27 cellular contexts compared by ENCODE assay signal in the genomic region with DNA sequence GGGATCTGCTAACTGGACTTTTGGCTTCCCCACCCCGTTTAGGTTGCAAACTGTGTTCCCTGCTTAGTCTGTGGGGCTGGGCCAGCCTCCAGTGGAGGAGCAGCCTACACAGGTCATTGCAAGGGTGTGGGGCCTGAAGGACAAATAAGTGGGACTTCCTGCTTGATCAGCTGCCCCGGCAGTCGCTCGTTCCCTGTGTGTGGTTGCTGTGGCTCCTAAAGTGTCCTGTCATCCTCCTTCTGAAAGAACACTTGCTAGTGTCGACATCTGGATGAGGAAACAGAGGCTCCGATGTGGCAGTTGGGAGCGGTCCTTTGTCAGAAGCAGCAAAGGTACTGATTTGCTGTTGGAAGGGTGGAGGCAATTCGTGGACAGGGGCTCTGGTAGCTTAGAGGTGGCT.
DNase-seq lines count a peak whose midpoint lies in the region; ATAC-seq, FAIRE-seq and TF ChIP-seq lines count a peak whose summit lies in the region.
"Had no signal": no experiment of that assay in that cellular context is flagged by ENCODE, and none has a peak within 500 bp of the region (broad histone marks: within the 10 kb centered on the region; RNA-seq: fewer than 3 reads in every experiment).

No MANE protein-coding gene starts in this region.

- ATAC-seq in right lobe of liver (peak in 3 of 4 donors; percentile 25 to 50 (median 42)), HepG2 (no peak), lung (ENCODE audit: insufficient read depth, low FRiP score) (peak; percentile 30)
- ATAC-seq: A549; activated CD8-positive, alpha-beta T cell treated with anti-CD3 and anti-CD28 coated beads, Interleukin-2, amount 10 ng/mL, durations not matched to agents 7 days and 5 days; activated naive CD4-positive, alpha-beta T cell treated with anti-CD3 and anti-CD28 coated beads, Interleukin-2, amount 50 U/mL, for 72 hours; activated T-helper 17 cell treated with anti-CD3 and anti-CD28 coated beads, Interleukin-2, amount 50 U/mL, for 72 hours; gastrocnemius medialis; GM12878; stimulated activated naive B cell treated with anti-CD40 and anti-IgM and Interleukin-4, amounts not matched to agents 10 μg/mL and 1 μg/mL and 100 μg/mL, for 72 hours had no signal

- no peak overlapping the region for H3K9ac ChIP-seq in HepG2 (ENCODE audit: insufficient read depth, low read depth, low read length)

- no TSS peak for BruUV-seq in HepG2 (replicated peaks; lab: Mats Ljungman, UMichigan)

- TF ChIP-seq POLR2A in right lobe of liver (IDR thresholded peaks at IDR 0.05) (no peak), HepG2 (IDR thresholded peaks at IDR 0.05; ENCODE audit: insufficient read depth in 1 of 2, low read depth in 2 of 2, low read length in 2 of 2) (no peak)

- no peaks in the 10 kb centered on the region for H3K4me1 Mint-ChIP-seq in activated naive CD4-positive, alpha-beta T cell treated with anti-CD3 and anti-CD28 coated beads, Interleukin-2, amount 10 ng/mL, durations not matched to agents 7 days and 5 days
- no peaks in the 10 kb centered on the region for H3K4me1 Mint-ChIP-seq in type B pancreatic cell (ENCODE audit: unreplicated experiment)
- H3K4me1 Mint-ChIP-seq: activated T-helper 17 cell treated with anti-CD3 and anti-CD28 coated beads, Interleukin-2, amount 50 U/mL, for 72 hours; CD4-positive, alpha-beta memory T cell; H9; stimulated activated naive B cell treated with anti-CD40 and anti-IgM and Interleukin-4, amounts not matched to agents 10 μg/mL and 1 μg/mL and 100 μg/mL, for 72 hours had no signal

- intact Hi-C loops in right lobe of liver (cut with DNase I) (no loop called here), HepG2 (cut with micrococcal nuclease; ENCODE audit: unreplicated experiment) (no loop called here)

- no peak overlapping the region for H2AFZ ChIP-seq in HepG2 (ENCODE audit: low read length)

- no peaks in the 10 kb centered on the region for H3K79me2 ChIP-seq in HepG2 (ENCODE audit: insufficient read depth, low read length)

- H3K9me3 ChIP-seq in right lobe of liver: no peaks in the 10 kb centered on the region
- no peaks in the 10 kb centered on the region for H3K9me3 ChIP-seq in HepG2 (ENCODE audit: low read length)
- H3K9me3 ChIP-seq in lung (ENCODE audit: control insufficient read depth in 2 of 2, insufficient read depth in 1 of 2, low read length in 1 of 2): no peaks in the 10 kb centered on the region
- H3K9me3 ChIP-seq: A549, gastrocnemius medialis, MG63, ovary had no signal

- H3K36me3 Mint-ChIP-seq in activated naive CD4-positive, alpha-beta T cell treated with anti-CD3 and anti-CD28 coated beads, Interleukin-2, amount 10 ng/mL, durations not matched to agents 7 days and 5 days: no peaks in the 10 kb centered on the region
- no peaks in the 10 kb centered on the region for H3K36me3 Mint-ChIP-seq in type B pancreatic cell
- H3K36me3 Mint-ChIP-seq: activated naive CD4-positive, alpha-beta T cell treated with anti-CD3 and anti-CD28 coated beads, Interleukin-2, amount 50 U/mL, for 72 hours; CD4-positive, alpha-beta memory T cell; stimulated activated naive B cell treated with anti-CD40 and anti-IgM and Interleukin-4, amounts not matched to agents 10 μg/mL and 1 μg/mL and 100 μg/mL, for 72 hours had no signal

- no peak for TF ChIP-seq EP300 in HepG2 (IDR thresholded peaks at IDR 0.05; ENCODE audit: low read depth in 2 of 2, low read length in 2 of 2)
- no peak for TF ChIP-seq EP300 in HepG2 (CRISPR knock-in tag; IDR thresholded peaks at IDR 0.05; ENCODE audit: borderline replicate concordance)

- WGBS in right lobe of liver (ENCODE audit: insufficient coverage, low coverage, low lambda C conversion rate, missing lambda C conversion rate): 52% methylated on average over 3 of the region's 8 CpGs
- WGBS in HepG2 (ENCODE audit: low lambda C conversion rate): 25% methylated on average over 7 of the region's 8 CpGs
- 32 to 49% methylated on average over 8 of the region's 8 CpGs for WGBS in lung, 2 donors

- H3K27me3 Mint-ChIP-seq in activated naive CD4-positive, alpha-beta T cell treated with anti-CD3 and anti-CD28 coated beads, Interleukin-2, amount 10 ng/mL, durations not matched to agents 7 days and 5 days: peaks cover 5% of the 10 kb centered on the region
- H3K27me3 Mint-ChIP-seq in type B pancreatic cell: peaks cover 66% of the 10 kb centered on the region

- no peak for TF ChIP-seq CTCF in right lobe of liver (IDR thresholded peaks at IDR 0.05)
- TF ChIP-seq CTCF in HepG2 (CRISPR knock-in tag; IDR thresholded peaks at IDR 0.05): no peak
- no peak for TF ChIP-seq CTCF in lung (IDR thresholded peaks at IDR 0.05; ENCODE audit: control extremely low read depth, extremely low read depth)
- no peak for TF ChIP-seq CTCF in type B pancreatic cell (conservative IDR thresholded peaks at IDR 0.05)

- H3K27me3 ChIP-seq in right lobe of liver: no peaks in the 10 kb centered on the region
- peaks cover 1 to 50% of the 10 kb centered on the region in 2 experiments; a peak in 3 of 5 replicates for H3K27me3 ChIP-seq in HepG2 (ENCODE audit: control insufficient read depth in 1 of 2, insufficient read depth in 2 of 2, low read length in 2 of 2)
- no peaks in the 10 kb centered on the region for H3K27me3 ChIP-seq in lung (ENCODE audit: control insufficient read depth, insufficient read depth)
- H3K27me3 ChIP-seq: gastrocnemius medialis, MG63, ovary had no signal

- in situ Hi-C loops in HepG2 (cut with HindIII; ENCODE audit: extremely low pct_ligation_motif_present, low pct_unique_long_range_greater_than_20kb): no loop called here

- H3K4me1 ChIP-seq in right lobe of liver (no peaks in the 10 kb centered on the region), HepG2 (ENCODE audit: insufficient read depth, low read length) (no peaks in the 10 kb centered on the region), lung (ENCODE audit: control insufficient read depth in 2 of 2, insufficient read depth in 2 of 2, low read length in 2 of 2) (no peaks in the 10 kb centered on the region)
- H3K4me1 ChIP-seq: gastrocnemius medialis had no signal

- TF ChIP-seq RAD21 in HepG2 (CRISPR knock-in tag; IDR thresholded peaks at IDR 0.05): no peak

- H3K36me3 ChIP-seq in right lobe of liver (no peaks in the 10 kb centered on the region), HepG2 (replicated peaks in 1 of 2; ENCODE audit: control insufficient read depth in 1 of 2, insufficient read depth in 2 of 2, low read length in 2 of 2) (no peaks in the 10 kb centered on the region), lung (ENCODE audit: control insufficient read depth in 2 of 2, insufficient read depth in 2 of 2, low read length in 2 of 2) (no peaks in the 10 kb centered on the region)
- H3K36me3 ChIP-seq: gastrocnemius medialis, MG63, ovary had no signal

- H3K27ac Mint-ChIP-seq in activated naive CD4-positive, alpha-beta T cell treated with anti-CD3 and anti-CD28 coated beads, Interleukin-2, amount 10 ng/mL, durations not matched to agents 7 days and 5 days: no peak overlapping the region
- H3K27ac Mint-ChIP-seq in type B pancreatic cell: no peak overlapping the region
- H3K27ac Mint-ChIP-seq: activated CD8-positive, alpha-beta T cell treated with anti-CD3 and anti-CD28 coated beads, Interleukin-2, amount 10 ng/mL, durations not matched to agents 7 days and 5 days; activated naive CD4-positive, alpha-beta T cell treated with anti-CD3 and anti-CD28 coated beads, Interleukin-2, amount 50 U/mL, for 72 hours; activated T-helper 17 cell treated with anti-CD3 and anti-CD28 coated beads, Interleukin-2, amount 50 U/mL, for 72 hours; CD4-positive, alpha-beta memory T cell; H9; nephron progenitor cell; stimulated activated naive B cell treated with anti-CD40 and anti-IgM and Interleukin-4, amounts not matched to agents 10 μg/mL and 1 μg/mL and 100 μg/mL, for 72 hours had no signal

- CTCF ChIA-PET in HepG2 (lab: Yijun Ruan, JAX; ENCODE audit: low intra/inter-chr PET ratio, low total read pairs): no interaction called here
- CTCF ChIA-PET in activated naive CD4-positive, alpha-beta T cell treated with anti-CD3 and anti-CD28 coated beads, Interleukin-2, amount 10 ng/mL, durations not matched to agents 7 days and 5 days (lab: Charles Lee): no interaction called here

- H4K20me1 ChIP-seq in HepG2 (ENCODE audit: insufficient read depth, low read length): no peaks in the 10 kb centered on the region

- DNase-seq in right lobe of liver: no peak
- no peak for DNase-seq in HepG2 (ENCODE audit: low spot score)
- DNase-seq in SIG-M5 (lab: John Stamatoyannopoulos, UW): peak; percentile 60
- DNase-seq in lung (ENCODE audit: low spot score): peak; percentile 39
- no peak for DNase-seq in activated naive CD4-positive, alpha-beta T cell treated with anti-CD3 and anti-CD28 coated beads, Interleukin-2, amount 10 ng/mL, durations not matched to agents 7 days and 5 days
- DNase-seq in type B pancreatic cell (ENCODE audit: extremely low spot score, unreplicated experiment): no peak
- DNase-seq in activated CD8-positive, alpha-beta memory T cell treated with anti-CD3 and anti-CD28 coated beads, Interleukin-2, amount 50 U/mL, for 4 hours: no peak
- DNase-seq in Kasumi-1 (lab: John Stamatoyannopoulos, UW): no peak
- DNase-seq: activated CD8-positive, alpha-beta T cell treated with anti-CD3 and anti-CD28 coated beads, Interleukin-2, amount 10 ng/mL, durations not matched to agents 7 days and 5 days; AML-193; CD4-positive, alpha-beta memory T cell; gastrocnemius medialis; H9; KG1; MG63; NCI-H446 treated with DMSO at 0.1 percent for 48 hours; NCI-H774; nephron progenitor cell; ovary; RPMI8226; stimulated activated naive B cell treated with anti-CD40 and anti-IgM and Interleukin-4, amounts not matched to agents 10 μg/mL and 1 μg/mL and 100 μg/mL, for 72 hours; substantia nigra had no signal

- POLR2A ChIA-PET in HepG2 (lab: Yijun Ruan, JAX): no interaction called here

- no peak overlapping the region for H3K4me2 ChIP-seq in HepG2 (ENCODE audit: low read depth, low read length)
- H3K4me2 ChIP-seq: A549 had no signal

- H3K9me3 Mint-ChIP-seq in activated naive CD4-positive, alpha-beta T cell treated with anti-CD3 and anti-CD28 coated beads, Interleukin-2, amount 10 ng/mL, durations not matched to agents 7 days and 5 days: no peaks in the 10 kb centered on the region
- H3K9me3 Mint-ChIP-seq in type B pancreatic cell: no peaks in the 10 kb centered on the region
- H3K9me3 Mint-ChIP-seq: activated naive CD4-positive, alpha-beta T cell treated with anti-CD3 and anti-CD28 coated beads, Interleukin-2, amount 50 U/mL, for 72 hours; activated T-helper 17 cell treated with anti-CD3 and anti-CD28 coated beads, Interleukin-2, amount 50 U/mL, for 72 hours; H9; nephron progenitor cell; stimulated activated naive B cell treated with anti-CD40 and anti-IgM and Interleukin-4, amounts not matched to agents 10 μg/mL and 1 μg/mL and 100 μg/mL, for 72 hours had no signal

- H3K4me3 ChIP-seq in right lobe of liver (no peak overlapping the region), HepG2 (replicated peaks in 1 of 3; ENCODE audit: insufficient read depth in 1 of 3, low read depth in 2 of 3, low read length in 3 of 3) (no peak overlapping the region), lung (no peak overlapping the region)
- H3K4me3 ChIP-seq: A549, gastrocnemius medialis, GM12878, MG63, ovary, SK-N-MC had no signal

- no peak overlapping the region for H3K27ac ChIP-seq in right lobe of liver
- H3K27ac ChIP-seq in HepG2 (ENCODE audit: extremely low read length, insufficient read depth, low read length): no peak overlapping the region
- no peak overlapping the region for H3K27ac ChIP-seq in lung (ENCODE audit: low read depth in 1 of 2, low read length in 1 of 2)
- H3K27ac ChIP-seq: A549, gastrocnemius medialis, ovary, SK-N-MC had no signal

- H3K4me3 Mint-ChIP-seq in activated naive CD4-positive, alpha-beta T cell treated with anti-CD3 and anti-CD28 coated beads, Interleukin-2, amount 10 ng/mL, durations not matched to agents 7 days and 5 days: no peak overlapping the region
- no peak overlapping the region for H3K4me3 Mint-ChIP-seq in type B pancreatic cell
- H3K4me3 Mint-ChIP-seq: activated CD8-positive, alpha-beta T cell treated with anti-CD3 and anti-CD28 coated beads, Interleukin-2, amount 10 ng/mL, durations not matched to agents 7 days and 5 days; activated T-helper 17 cell treated with anti-CD3 and anti-CD28 coated beads, Interleukin-2, amount 50 U/mL, for 72 hours; CD4-positive, alpha-beta memory T cell; H9; nephron progenitor cell; stimulated activated naive B cell treated with anti-CD40 and anti-IgM and Interleukin-4, amounts not matched to agents 10 μg/mL and 1 μg/mL and 100 μg/mL, for 72 hours had no signal

- FAIRE-seq in HepG2 (lab: Jason Lieb, UNC): no peak
- FAIRE-seq: A549, GM12878 had no signal

Comparison
In these comparisons a context has a peak if more than half of its experiments do, and no peak if none do; other contexts are left out.
1. DNase-seq: peak in SIG-M5 (single experiment) and lung (single experiment); none in right lobe of liver (0 of 3), HepG2 (single experiment), activated naive CD4-positive, alpha-beta T cell treated with anti-CD3 and anti-CD28 coated beads, Interleukin-2, amount 10 ng/mL, durations not matched to agents 7 days and 5 days (single experiment), type B pancreatic cell (single experiment), activated CD8-positive, alpha-beta memory T cell treated with anti-CD3 and anti-CD28 coated beads, Interleukin-2, amount 50 U/mL, for 4 hours (single experiment) and Kasumi-1 (0 of 2).